27 cellular contexts compared by ENCODE assay signal in genomic region chr9:111066427-111066826, GRCh38. TPM values are rescaled to one million over a fixed set of nuclear protein-coding genes. Genes with fewer than 3 reads are reported as not detected.
DNase-seq lines count a peak whose midpoint lies in the region; ATAC-seq and TF ChIP-seq lines count a peak whose summit lies in the region.
"Had no signal": no experiment of that assay in that cellular context is flagged by ENCODE, and none has a peak within 500 bp of the region (broad histone marks: within the 10 kb centered on the region; RNA-seq: fewer than 3 reads in every experiment).

No MANE protein-coding gene starts in this region.

- H3K36me3 ChIP-seq in SK-N-MC (ENCODE audit: insufficient read depth, low read length) (no peaks in the 10 kb centered on the region), osteoblast (ENCODE audit: insufficient read depth, low read length) (no peaks in the 10 kb centered on the region)

- no peaks in the 10 kb centered on the region for H3K79me2 ChIP-seq in osteoblast (ENCODE audit: insufficient read depth, low read length)

- H3K9me3 ChIP-seq in SK-N-MC (ENCODE audit: low read depth, low read length) = no peaks in the 10 kb centered on the region
- no peaks in the 10 kb centered on the region for H3K9me3 ChIP-seq in osteoblast (ENCODE audit: low read depth, low read length)

- H4K20me1 ChIP-seq in osteoblast (ENCODE audit: insufficient read depth, low read length) = no peaks in the 10 kb centered on the region

- H2AFZ ChIP-seq in osteoblast (ENCODE audit: low read length) = peak overlapping the region; percentile 18

- H3K4me2 ChIP-seq in osteoblast (ENCODE audit: insufficient read depth, low read length) = peak overlapping the region; percentile 27

- ATAC-seq in GM19328 (IDR thresholded peaks at IDR 0.05; ENCODE audit: unreplicated experiment) (no peak), HG03135 (IDR thresholded peaks at IDR 0.05; ENCODE audit: unreplicated experiment) (no peak)
- ATAC-seq: K562; natural killer cell treated with Interleukin-12 subunit alpha and Interleukin-12 subunit beta and Interleukin-15 and Interleukin-18, amount 100 ng/mL, for 72 hours; WTC11 had no signal

- peak overlapping the region; percentile 54 for H3K9ac ChIP-seq in SK-N-MC (ENCODE audit: insufficient read length)

- peaks cover 7% of the 10 kb centered on the region for H3K4me1 ChIP-seq in osteoblast (ENCODE audit: insufficient read depth, low read length)

- H3K27me3 ChIP-seq in osteoblast (ENCODE audit: insufficient read depth, low read length) = no peaks in the 10 kb centered on the region

- TF ChIP-seq CTCF in foreskin fibroblast (IDR thresholded peaks at IDR 0.05; ENCODE audit: low read depth, low read length) (no peak), osteoblast (IDR thresholded peaks at IDR 0.05; ENCODE audit: extremely low read depth, low read depth, low read length) (no peak)

- peak; percentile 13 for DNase-seq in AG08395 (ENCODE audit: low spot score)
- no peak for DNase-seq in SK-N-MC (ENCODE audit: low read depth, low spot score)
- peak; percentile 66 to 86 for DNase-seq in foreskin fibroblast
- DNase-seq in osteoblast (ENCODE audit: insufficient read length, low spot score, missing footprints) = no peak
- DNase-seq in DMS 273 (lab: John Stamatoyannopoulos, UW; ENCODE audit: unreplicated experiment) = no peak
- no peak for DNase-seq in T-helper 1 cell
- DNase-seq: activated CD4-positive, alpha-beta T cell treated with anti-CD3 and anti-CD28 coated beads, Interleukin-2, amount 50 U/mL, for 4 hours; activated CD8-positive, alpha-beta memory T cell treated with anti-CD3 and anti-CD28 coated beads, Interleukin-2, amount 50 U/mL, for 48 hours; activated naive CD8-positive, alpha-beta T cell treated with anti-CD3 and anti-CD28 coated beads, Interleukin-2, amount 10 ng/mL, durations not matched to agents 7 days and 5 days; C1 segment of cervical spinal cord; effector CD8-positive, alpha-beta T cell; HCEC 1CT; left cardiac atrium; NCI-H146; NCI-H2171; NCI-H526; small intestine; stimulated activated naive CD4-positive, alpha-beta T cell treated with Interleukin-2 at 50 U/mL for 16 hours; T1000; trophoblast cell had no signal

- peak overlapping the region; percentile 95 for H3K27ac ChIP-seq in SK-N-MC
- H3K27ac ChIP-seq in osteoblast (ENCODE audit: low read depth, low read length) = no peak overlapping the region
- H3K27ac ChIP-seq: RWPE1 had no signal

- H3K4me3 ChIP-seq in SK-N-MC = peak overlapping the region; percentile 68
- H3K4me3 ChIP-seq in foreskin fibroblast (ENCODE audit: low read depth in 1 of 2, low read length in 2 of 2) = no peak overlapping the region
- H3K4me3 ChIP-seq in osteoblast (ENCODE audit: insufficient read depth, low read length) = no peak overlapping the region
- H3K4me3 ChIP-seq: K562 had no signal

RNA-seq across cellular contexts. Expression of gene LPAR1, which starts 28.2 kb away (rescaled TPM):
- total RNA-seq in osteoblast = 119 and 151 TPM in 2 replicates
- total RNA-seq: activated T-helper 2 cell treated with anti-CD3 and anti-CD28 coated beads, Interferon-gamma antibody, Interleukin-2, Interleukin-4, amounts not matched to agents 10 μg/mL and 5 μg/mL and 100 μg/mL, durations not matched to agents 14 hours and 24 hours and 36 hours had no signal

Comparison
In these comparisons a context has a peak if more than half of its experiments do, and no peak if none do; other contexts are left out.
1. DNase-seq: peak in AG08395 (single experiment) and foreskin fibroblast (2 of 2); none in SK-N-MC (single experiment), osteoblast (single experiment), DMS 273 (single experiment) and T-helper 1 cell (0 of 5).